1 cellular context compared by ENCODE assay signal in the genomic region with DNA sequence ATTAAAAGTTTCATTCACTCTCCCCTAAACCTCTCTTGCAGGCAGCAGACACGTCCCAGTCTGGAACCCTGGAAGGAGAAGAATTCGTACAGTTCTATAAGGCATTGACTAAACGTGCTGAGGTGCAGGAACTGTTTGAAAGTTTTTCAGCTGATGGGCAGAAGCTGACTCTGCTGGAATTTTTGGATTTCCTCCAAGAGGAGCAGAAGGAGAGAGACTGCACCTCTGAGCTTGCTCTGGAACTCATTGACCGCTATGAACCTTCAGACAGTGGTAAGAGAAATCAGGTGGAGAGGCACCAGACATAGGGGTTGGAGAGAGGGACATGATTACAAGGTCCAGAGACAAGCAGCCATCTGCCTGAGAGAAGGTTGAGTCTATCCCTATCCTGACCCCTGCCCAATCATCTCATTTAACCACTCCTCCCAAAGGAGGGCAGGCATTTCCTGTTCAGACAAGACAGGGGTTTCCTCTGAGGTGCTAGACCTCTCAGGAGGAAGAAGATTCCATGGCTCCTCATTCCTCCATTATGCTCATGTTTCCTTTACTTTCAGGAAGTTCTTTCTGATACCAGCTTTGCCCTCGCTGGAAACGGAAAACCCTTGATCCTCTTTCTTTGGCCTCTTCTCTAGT.
TF ChIP-seq lines count a peak whose summit lies in the region.

No MANE protein-coding gene starts in this region.

TF ChIP-seq in endothelial cell of umbilical vein, 7 proteins besides CTCF, POLR2A, EP300 and RAD21:
- TF ChIP-seq MYC (IDR thresholded peaks at IDR 0.05; ENCODE audit: low read depth, low read length) = no peak
- no peak for TF ChIP-seq EZH2 (IDR thresholded peaks at IDR 0.05; ENCODE audit: borderline replicate concordance, low read depth, low read length, severe bottlenecking)
- no peak for TF ChIP-seq POLR2AphosphoS5 (IDR thresholded peaks at IDR 0.05; ENCODE audit: insufficient read depth, low read depth, low read length)
- no peak for TF ChIP-seq FOS (IDR thresholded peaks at IDR 0.05; ENCODE audit: borderline replicate concordance, insufficient read depth, low read length)
- TF ChIP-seq, protein P1, sequence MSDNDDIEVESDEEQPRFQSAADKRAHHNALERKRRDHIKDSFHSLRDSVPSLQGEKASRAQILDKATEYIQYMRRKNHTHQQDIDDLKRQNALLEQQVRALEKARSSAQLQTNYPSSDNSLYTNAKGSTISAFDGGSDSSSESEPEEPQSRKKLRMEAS (IDR thresholded peaks at IDR 0.05; ENCODE audit: insufficient read depth, insufficient read length) = no peak
- no peak for TF ChIP-seq GATA2 (IDR thresholded peaks at IDR 0.05; ENCODE audit: insufficient read depth, insufficient read length, low read depth, low read length)
- TF ChIP-seq JUN (IDR thresholded peaks at IDR 0.05; ENCODE audit: borderline replicate concordance, insufficient read depth, insufficient read length, low read depth) = no peak
